Comparison of ENCODE assay signal across 18 cellular contexts in the genomic region with DNA sequence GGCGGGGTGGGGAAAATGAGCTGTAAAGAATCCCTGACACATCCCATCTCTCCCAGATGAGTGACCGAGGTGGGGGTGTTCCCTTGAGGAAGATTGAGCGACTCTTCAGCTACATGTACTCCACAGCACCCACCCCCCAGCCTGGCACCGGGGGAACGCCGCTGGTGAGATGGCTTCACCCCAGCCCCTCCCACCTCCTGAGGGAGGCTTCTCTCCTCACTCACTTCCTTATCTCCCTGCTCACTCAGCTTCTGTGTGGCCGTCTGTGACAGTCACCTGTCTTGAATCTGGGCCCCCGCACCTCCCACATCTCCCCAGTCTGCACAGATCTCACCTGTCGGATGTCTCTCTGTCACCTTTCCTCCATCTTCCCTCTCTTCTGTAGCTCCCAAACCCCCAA. TPM values are rescaled to one million over a fixed set of nuclear protein-coding genes. Genes with fewer than 3 reads are reported as not detected.
A peak's percentile ranks its signal among the peaks of the same experiment; 100 is the strongest.
DNase-seq lines count a peak whose midpoint lies in the region; ATAC-seq, FAIRE-seq and TF ChIP-seq lines count a peak whose summit lies in the region.
"Had no signal": no experiment of that assay in that cellular context is flagged by ENCODE, and none has a peak within 500 bp of the region (broad histone marks: within the 10 kb centered on the region; RNA-seq: fewer than 3 reads in every experiment).

No MANE protein-coding gene starts in this region.

- no peak for FAIRE-seq in pancreas (lab: Jason Lieb, UNC)
- FAIRE-seq: H1, islet of Langerhans had no signal

- H3K36me3 Mint-ChIP-seq in stimulated activated effector memory CD8-positive, alpha-beta T cell treated with anti-CD3 and anti-CD28 coated beads, Interleukin-12 subunit alpha, Interleukin-12 subunit beta, amount 100 ng/mL, for 72 hours: peaks cover 9% of the 10 kb centered on the region
- H3K36me3 Mint-ChIP-seq: activated naive CD8-positive, alpha-beta T cell treated with anti-CD3 and anti-CD28 coated beads, Interleukin-2, amount 10 ng/mL, durations not matched to agents 7 days and 5 days had no signal

- DNase-seq in heart right ventricle: no peak
- DNase-seq in Right ventricle myocardium superior: no peak
- DNase-seq in coronary artery (ENCODE audit: low spot score): no peak
- DNase-seq in stimulated activated effector memory CD8-positive, alpha-beta T cell treated with anti-CD3 and anti-CD28 coated beads, Interleukin-12 subunit alpha, Interleukin-12 subunit beta, amount 100 ng/mL, for 72 hours (ENCODE audit: low spot score in 2 of 2): no peak
- no peak for DNase-seq in pancreas
- DNase-seq: ACHN; activated CD4-positive, CD25-positive, alpha-beta regulatory T cell treated with anti-CD3 and anti-CD28 coated beads, Interleukin-2, amount 50 U/mL, for 72 hours; activated naive CD8-positive, alpha-beta T cell treated with anti-CD3 and anti-CD28 coated beads, Interleukin-2, amount 10 ng/mL, durations not matched to agents 7 days and 5 days; dermis blood vessel endothelial cell; KBM-7; NCI-H2171 treated with DMSO at 0.1 percent for 48 hours; SHP77 treated with DMSO at 0.1 percent for 48 hours had no signal

- H3K27me3 ChIP-seq in heart right ventricle: no peaks in the 10 kb centered on the region
- no peaks in the 10 kb centered on the region for H3K27me3 ChIP-seq in pancreas
- H3K27me3 ChIP-seq: BLaER1 treated with 17β-estradiol and CSF1 and Interleukin-3, amounts not matched to agents 10 nM and 100 nM had no signal

- peaks cover 18 to 48% (median 36%) of the 10 kb centered on the region in 9 donors for H3K4me1 ChIP-seq in heart right ventricle
- H3K4me1 ChIP-seq in pancreas: peaks cover 5 to 21% (median 15%) of the 10 kb centered on the region in 3 donors

- H3K36me3 ChIP-seq in heart right ventricle (peaks cover 0 to 70% (median 32%) of the 10 kb centered on the region in 9 donors), pancreas (peaks cover 0 to 24% (median 4%) of the 10 kb centered on the region in 3 donors)

- no peaks in the 10 kb centered on the region for H3K9me3 Mint-ChIP-seq in stimulated activated effector memory CD8-positive, alpha-beta T cell treated with anti-CD3 and anti-CD28 coated beads, Interleukin-12 subunit alpha, Interleukin-12 subunit beta, amount 100 ng/mL, for 72 hours
- H3K9me3 Mint-ChIP-seq: activated naive CD8-positive, alpha-beta T cell treated with anti-CD3 and anti-CD28 coated beads, Interleukin-2, amount 10 ng/mL, durations not matched to agents 7 days and 5 days; stimulated activated memory B cell treated with anti-CD40 and anti-IgM and Interleukin-4, amounts not matched to agents 10 μg/mL and 1 μg/mL and 100 μg/mL, for 72 hours had no signal

- H3K4me3 Mint-ChIP-seq in stimulated activated effector memory CD8-positive, alpha-beta T cell treated with anti-CD3 and anti-CD28 coated beads, Interleukin-12 subunit alpha, Interleukin-12 subunit beta, amount 100 ng/mL, for 72 hours: no peak overlapping the region
- H3K4me3 Mint-ChIP-seq: activated naive CD8-positive, alpha-beta T cell treated with anti-CD3 and anti-CD28 coated beads, Interleukin-2, amount 10 ng/mL, durations not matched to agents 7 days and 5 days; stimulated activated memory B cell treated with anti-CD40 and anti-IgM and Interleukin-4, amounts not matched to agents 10 μg/mL and 1 μg/mL and 100 μg/mL, for 72 hours had no signal

- ATAC-seq in heart right ventricle (no peak), Right ventricle myocardium superior (ENCODE audit: poor library complexity) (no peak), GM21526 (IDR thresholded peaks at IDR 0.05; ENCODE audit: low FRiP score, unreplicated experiment) (no peak), pancreas (no peak)
- no peak for ATAC-seq in stimulated activated effector memory CD8-positive, alpha-beta T cell treated with anti-CD3 and anti-CD28 coated beads, Interleukin-12 subunit alpha, Interleukin-12 subunit beta, amount 100 ng/mL, for 72 hours
- ATAC-seq: stimulated activated memory B cell treated with anti-CD40 and anti-IgM and Interleukin-4, amounts not matched to agents 10 μg/mL and 1 μg/mL and 100 μg/mL, for 72 hours had no signal

- no peak for TF ChIP-seq CTCF in heart right ventricle (IDR thresholded peaks at IDR 0.05)
- no peak for TF ChIP-seq CTCF in coronary artery (IDR thresholded peaks at IDR 0.05)
- no peak for TF ChIP-seq CTCF in pancreas (IDR thresholded peaks at IDR 0.05)

- H3K4me1 Mint-ChIP-seq in stimulated activated effector memory CD8-positive, alpha-beta T cell treated with anti-CD3 and anti-CD28 coated beads, Interleukin-12 subunit alpha, Interleukin-12 subunit beta, amount 100 ng/mL, for 72 hours: no peaks in the 10 kb centered on the region
- H3K4me1 Mint-ChIP-seq: activated naive CD8-positive, alpha-beta T cell treated with anti-CD3 and anti-CD28 coated beads, Interleukin-2, amount 10 ng/mL, durations not matched to agents 7 days and 5 days; stimulated activated memory B cell treated with anti-CD40 and anti-IgM and Interleukin-4, amounts not matched to agents 10 μg/mL and 1 μg/mL and 100 μg/mL, for 72 hours had no signal

- H3K9me3 ChIP-seq in heart right ventricle (no peaks in the 10 kb centered on the region), pancreas (no peaks in the 10 kb centered on the region)
- H3K9me3 ChIP-seq: BLaER1 treated with 17β-estradiol and CSF1 and Interleukin-3, amounts not matched to agents 10 nM and 100 nM had no signal

- peak overlapping the region; percentile 5 for H3K27ac Mint-ChIP-seq in stimulated activated effector memory CD8-positive, alpha-beta T cell treated with anti-CD3 and anti-CD28 coated beads, Interleukin-12 subunit alpha, Interleukin-12 subunit beta, amount 100 ng/mL, for 72 hours
- H3K27ac Mint-ChIP-seq: activated naive CD8-positive, alpha-beta T cell treated with anti-CD3 and anti-CD28 coated beads, Interleukin-2, amount 10 ng/mL, durations not matched to agents 7 days and 5 days; stimulated activated memory B cell treated with anti-CD40 and anti-IgM and Interleukin-4, amounts not matched to agents 10 μg/mL and 1 μg/mL and 100 μg/mL, for 72 hours had no signal

- intact Hi-C loops in heart right ventricle (cut with DNase I) (no loop called here), Right ventricle myocardium superior (cut with DNase I) (no loop called here), pancreas (cut with DNase I) (no loop called here)

- H3K4me3 ChIP-seq in heart right ventricle (no peak overlapping the region), coronary artery (no peak overlapping the region), pancreas (no peak overlapping the region)
- H3K4me3 ChIP-seq: BLaER1 treated with 17β-estradiol and CSF1 and Interleukin-3, amounts not matched to agents 10 nM and 100 nM had no signal

- 69 to 75% methylated on average over 9 of the region's 9 CpGs for WGBS in heart right ventricle, 2 donors
- 84 to 92% methylated on average over 8 to 9 of the region's 9 CpGs for WGBS in pancreas, 2 donors

- H3K27ac ChIP-seq in heart right ventricle (peak overlapping the region in 9 of 10 donors; percentile 8 to 98 (median 67)), coronary artery (peak overlapping the region; percentile 9 to 99), pancreas (no peak overlapping the region)
- H3K27ac ChIP-seq: BLaER1 treated with 17β-estradiol and CSF1 and Interleukin-3, amounts not matched to agents 10 nM and 100 nM had no signal

RNA-seq across cellular contexts. Expression of gene PDK2, which starts 13.4 kb away (rescaled TPM):
- total RNA-seq in heart right ventricle: 100 to 1,000 TPM; 161 to 337 (median 231) TPM
- 100 to 1,000 TPM in 1 of 2 donors, 10 to 100 TPM in 1; 88.1 to 129 TPM for polyA plus RNA-seq in heart right ventricle
- total RNA-seq in Right ventricle myocardium superior: 250 TPM
- total RNA-seq in pancreas: 10 to 100 TPM; 15.3 to 50.0 (median 36.2) TPM
- 10 to 100 TPM; 26.6 to 26.8 TPM for polyA plus RNA-seq in pancreas

RNA-seq across cellular contexts. Expression of gene SAMD14, which starts 21.4 kb away (rescaled TPM):
- total RNA-seq in heart right ventricle (1 to 10 TPM; 1.5 to 3.8 (median 1.9) TPM), Right ventricle myocardium superior (0.78 TPM), pancreas (under 1 TPM; 0.09 to 0.90 (median 0.33) TPM)
- polyA plus RNA-seq in heart right ventricle (1 to 10 TPM; 1.9 to 3.8 TPM), pancreas (1 to 10 TPM in 1 of 2 donors, under 1 TPM in 1; 0.80 to 1.3 TPM)

RNA-seq across cellular contexts. Expression of gene PPP1R9B, which starts 41.9 kb away (rescaled TPM):
- 10 to 100 TPM; 17.3 to 45.4 (median 26.9) TPM for total RNA-seq in heart right ventricle
- 10 to 100 TPM; 22.4 to 42.7 TPM for polyA plus RNA-seq in heart right ventricle
- total RNA-seq in Right ventricle myocardium superior: 35.4 TPM
- 10 to 100 TPM; 13.5 to 34.6 (median 17.7) TPM for total RNA-seq in pancreas
- 10 to 100 TPM; 14.3 to 29.2 TPM for polyA plus RNA-seq in pancreas

RNA-seq across cellular contexts. Expression of gene ITGA3, which starts 52.6 kb away (rescaled TPM):
- 10 to 100 TPM; 12.5 to 44.2 (median 22.5) TPM for total RNA-seq in heart right ventricle
- polyA plus RNA-seq in heart right ventricle: 10 to 100 TPM; 26.1 to 39.9 TPM
- 12.6 TPM for total RNA-seq in Right ventricle myocardium superior
- 10 to 100 TPM; 16.8 to 61.2 (median 23.0) TPM for total RNA-seq in pancreas
- 10 to 100 TPM; 28.3 to 35.2 TPM for polyA plus RNA-seq in pancreas

RNA-seq across cellular contexts. Expression of gene SGCA, which starts 57.2 kb away (rescaled TPM):
- 100 to 1,000 TPM; 136 to 204 (median 158) TPM for total RNA-seq in heart right ventricle
- polyA plus RNA-seq in heart right ventricle: 100 to 1,000 TPM; 137 to 314 TPM
- total RNA-seq in Right ventricle myocardium superior: 135 TPM
- total RNA-seq in pancreas: 1 to 10 TPM in 2 of 6 donors, under 1 TPM in 1, not detected in 3; 0.31 to 1.1 (median 1.0) TPM
- 1 to 10 TPM; 1.7 to 3.0 TPM for polyA plus RNA-seq in pancreas
- total RNA-seq: activated naive CD8-positive, alpha-beta T cell treated with anti-CD3 and anti-CD28 coated beads, Interleukin-2, amount 10 ng/mL, durations not matched to agents 7 days and 5 days; dermis blood vessel endothelial cell; H1; mammary epithelial cell had no signal
- polyA plus RNA-seq: mammary epithelial cell had no signal

Comparison
In these comparisons a context has a peak if more than half of its experiments do, and no peak if none do; other contexts are left out.
1. H3K27ac ChIP-seq: peak in heart right ventricle (9 of 10) and coronary artery (2 of 2); none in pancreas (0 of 4).